In the genomic region with DNA sequence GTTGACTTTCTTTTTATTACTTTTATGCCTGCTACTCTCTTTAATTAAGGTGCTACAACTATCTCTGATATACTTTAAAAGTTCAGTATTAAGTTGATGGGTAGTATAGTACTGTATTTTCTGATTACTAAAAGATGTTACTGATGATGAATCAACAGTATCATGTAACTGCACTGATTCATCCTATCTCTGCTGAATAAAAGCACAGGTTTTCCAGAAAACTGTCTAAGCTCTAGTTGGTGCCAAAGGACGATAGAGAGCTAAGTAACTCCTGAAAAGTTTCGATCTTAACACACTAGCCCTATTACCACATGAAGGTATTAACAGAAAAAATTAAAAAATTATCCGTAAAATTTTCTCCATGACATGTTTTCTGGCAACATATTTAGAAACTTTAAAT, we compare ENCODE assay signal across 8 cellular contexts. TPM values are rescaled to one million over a fixed set of nuclear protein-coding genes. Genes with fewer than 3 reads are reported as not detected.
A peak's percentile ranks its signal among the peaks of the same experiment; 100 is the strongest.
DNase-seq lines count a peak whose midpoint lies in the region; ATAC-seq, FAIRE-seq and TF ChIP-seq lines count a peak whose summit lies in the region.

No MANE protein-coding gene starts in this region.

- peaks cover 59% of the 10 kb centered on the region for H3K36me3 Mint-ChIP-seq in activated CD4-positive, alpha-beta memory T cell treated with anti-CD3 and anti-CD28 coated beads, Interleukin-2, amount 10 ng/mL, durations not matched to agents 7 days and 5 days (ENCODE audit: low read depth)

- H3K4me3 ChIP-seq in A673 (ENCODE audit: low read depth, low read length, poor library complexity, severe bottlenecking) (peak overlapping the region; percentile 94), GM12875 (ENCODE audit: low read depth, low read length) (peak overlapping the region; percentile 97), kidney (ENCODE audit: low read length in 2 of 2) (peak overlapping the region; percentile 81 to 90)

- POLR2A ChIA-PET in A673 (lab: Charles Lee; ENCODE audit: low non-redundant PET) = no interaction called here
- POLR2A ChIA-PET in activated CD4-positive, alpha-beta memory T cell treated with anti-CD3 and anti-CD28 coated beads, Interleukin-2, amount 10 ng/mL, durations not matched to agents 7 days and 5 days (lab: Charles Lee) = interaction anchor here (5.1 to 5.4 kb wide), 2 partner anchors 259 to 281 kb away, joined by 52 to 140 read pairs; a partner anchor contains a TSS

- BruUV-seq in A673 (replicated peaks; lab: Mats Ljungman, UMichigan) = no TSS peak

- H3K27ac Mint-ChIP-seq in activated CD4-positive, alpha-beta memory T cell treated with anti-CD3 and anti-CD28 coated beads, Interleukin-2, amount 10 ng/mL, durations not matched to agents 7 days and 5 days = no peak overlapping the region

- H3K4me1 Mint-ChIP-seq in activated CD4-positive, alpha-beta memory T cell treated with anti-CD3 and anti-CD28 coated beads, Interleukin-2, amount 10 ng/mL, durations not matched to agents 7 days and 5 days = peaks cover 63% of the 10 kb centered on the region

- H3K9me3 Mint-ChIP-seq in activated CD4-positive, alpha-beta memory T cell treated with anti-CD3 and anti-CD28 coated beads, Interleukin-2, amount 10 ng/mL, durations not matched to agents 7 days and 5 days = no peaks in the 10 kb centered on the region

- no peak for DNase-seq in A673 (ENCODE audit: low spot score)
- DNase-seq in activated CD4-positive, alpha-beta memory T cell treated with anti-CD3 and anti-CD28 coated beads, Interleukin-2, amount 10 ng/mL, durations not matched to agents 7 days and 5 days = no peak
- DNase-seq in kidney = no peak
- DNase-seq in pons (ENCODE audit: low spot score) = no peak
- DNase-seq in amygdala (lab: John Stamatoyannopoulos, UW) = no peak
- no peak for DNase-seq in hippocampal formation (lab: John Stamatoyannopoulos, UW)

- CTCF ChIA-PET in A673 (lab: Charles Lee) = no interaction called here
- CTCF ChIA-PET in activated CD4-positive, alpha-beta memory T cell treated with anti-CD3 and anti-CD28 coated beads, Interleukin-2, amount 10 ng/mL, durations not matched to agents 7 days and 5 days (lab: Charles Lee) = interaction anchor here (1.1 kb wide), 1 partner anchor 225 kb away, joined by 3 read pairs; no protein-coding TSS in a partner anchor

- no peak overlapping the region for H3K27ac ChIP-seq in A673 (ENCODE audit: low read depth, low read length, poor library complexity, severe bottlenecking)
- no peak overlapping the region for H3K27ac ChIP-seq in kidney (ENCODE audit: low read depth in 2 of 2, low read length in 2 of 2)

- peaks cover 4% of the 10 kb centered on the region for H3K36me3 ChIP-seq in A673 (ENCODE audit: insufficient read depth, low read length, poor library complexity, severe bottlenecking)
- H3K36me3 ChIP-seq in kidney (ENCODE audit: control insufficient read depth in 1 of 2, insufficient read depth in 2 of 2, low read length in 2 of 2) = no peaks in the 10 kb centered on the region

- no peaks in the 10 kb centered on the region for H3K27me3 Mint-ChIP-seq in activated CD4-positive, alpha-beta memory T cell treated with anti-CD3 and anti-CD28 coated beads, Interleukin-2, amount 10 ng/mL, durations not matched to agents 7 days and 5 days

- no peak for FAIRE-seq in kidney (lab: Jason Lieb, UNC)

- TF ChIP-seq CTCF in A673 (conservative IDR thresholded peaks at IDR 0.05; ENCODE audit: low read depth, low read length) (no peak), GM12875 (IDR thresholded peaks at IDR 0.05; ENCODE audit: borderline replicate concordance, insufficient read depth, low read depth, low read length) (no peak), kidney (IDR thresholded peaks at IDR 0.05; ENCODE audit: borderline replicate concordance, extremely low read depth, insufficient read depth) (no peak)

- no peaks in the 10 kb centered on the region for H3K27me3 ChIP-seq in A673 (replicated peaks; ENCODE audit: insufficient read depth, low read depth, low read length, poor library complexity)

- peak overlapping the region; percentile 95 for H3K4me3 Mint-ChIP-seq in activated CD4-positive, alpha-beta memory T cell treated with anti-CD3 and anti-CD28 coated beads, Interleukin-2, amount 10 ng/mL, durations not matched to agents 7 days and 5 days

- H3K4me1 ChIP-seq in A673 (ENCODE audit: insufficient read depth, low read length, poor library complexity, severe bottlenecking) (peaks cover 18% of the 10 kb centered on the region), kidney (ENCODE audit: control insufficient read depth in 1 of 2, insufficient read depth in 1 of 2, low read depth in 1 of 2, low read length in 2 of 2) (peaks cover 16 to 20% of the 10 kb centered on the region in 2 donors)

- H3K9me3 ChIP-seq in A673 (ENCODE audit: low read depth, low read length, poor library complexity, severe bottlenecking) = no peaks in the 10 kb centered on the region
- no peaks in the 10 kb centered on the region for H3K9me3 ChIP-seq in kidney (ENCODE audit: control insufficient read depth in 1 of 2, low read length in 2 of 2)

- no peak for ATAC-seq in HG03354 (IDR thresholded peaks at IDR 0.05; ENCODE audit: poor library complexity, severe bottlenecking, unreplicated experiment)

- intact Hi-C loops in A673 (cut with micrococcal nuclease; ENCODE audit: unreplicated experiment) (loop anchor here (10.0 kb wide), 1 partner anchor 223 kb away; no protein-coding TSS in a partner anchor), kidney (cut with DNase I) (no loop called here)

- peak overlapping the region in 1 of 2 donors; percentile 38 for H3K9ac ChIP-seq in kidney (ENCODE audit: low read length in 2 of 2)

RNA-seq across cellular contexts. Expression of a gene that starts 2.1 kb away (rescaled TPM):
- total RNA-seq in A673 (2021) = 105 and 121 TPM in 2 replicates
- 100 to 1,000 TPM; 129 to 136 TPM for total RNA-seq in activated CD4-positive, alpha-beta memory T cell treated with anti-CD3 and anti-CD28 coated beads, Interleukin-2, amount 10 ng/mL, durations not matched to agents 7 days and 5 days
- total RNA-seq in kidney = 129 TPM
- polyA plus RNA-seq in kidney (ENCODE audit: insufficient read depth, low read depth, low replicate concordance) = 21.0 TPM
